ENCODE assay signal across 1 cellular context in the genomic region with DNA sequence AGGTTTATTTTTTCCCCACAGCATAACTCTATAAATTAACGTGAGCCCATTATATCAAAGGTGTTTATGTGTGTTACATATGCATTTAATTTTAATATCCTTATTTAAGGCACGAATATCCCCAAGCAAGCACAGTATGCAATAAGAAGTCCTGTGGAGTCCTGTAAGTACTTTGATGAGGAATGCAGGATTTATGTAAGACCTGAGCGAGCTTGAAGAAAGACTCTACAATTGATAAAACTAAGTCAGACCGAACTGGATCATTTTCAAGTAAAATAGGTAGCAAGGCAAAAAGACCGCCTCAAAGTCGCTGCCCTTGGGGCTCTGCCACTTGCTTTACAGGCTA.
TF ChIP-seq lines count a peak whose summit lies in the region.

No MANE protein-coding gene starts in this region.

TF ChIP-seq in IMR-90, 13 proteins besides CTCF, POLR2A, EP300 and RAD21:
- TF ChIP-seq, protein P1, sequence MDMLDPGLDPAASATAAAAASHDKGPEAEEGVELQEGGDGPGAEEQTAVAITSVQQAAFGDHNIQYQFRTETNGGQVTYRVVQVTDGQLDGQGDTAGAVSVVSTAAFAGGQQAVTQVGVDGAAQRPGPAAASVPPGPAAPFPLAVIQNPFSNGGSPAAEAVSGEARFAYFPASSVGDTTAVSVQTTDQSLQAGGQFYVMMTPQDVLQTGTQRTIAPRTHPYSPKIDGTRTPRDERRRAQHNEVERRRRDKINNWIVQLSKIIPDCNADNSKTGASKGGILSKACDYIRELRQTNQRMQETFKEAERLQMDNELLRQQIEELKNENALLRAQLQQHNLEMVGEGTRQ (IDR thresholded peaks at IDR 0.05; ENCODE audit: low read depth, low read length) = no peak
- TF ChIP-seq FOS (IDR thresholded peaks at IDR 0.05; ENCODE audit: low read depth, low read length) (no peak), MAZ (IDR thresholded peaks at IDR 0.05; ENCODE audit: borderline replicate concordance, low read depth, low read length) (0 out of 2 replicates have a peak, but pooled peaks have one; percentile 4), RCOR1 (IDR thresholded peaks at IDR 0.05; ENCODE audit: insufficient replicate concordance, low read length) (no peak), RFX5 (IDR thresholded peaks at IDR 0.05; ENCODE audit: low read depth, low read length) (no peak), CHD1 (IDR thresholded peaks at IDR 0.05; ENCODE audit: low read depth, low read length) (no peak), NFE2L2 (IDR thresholded peaks at IDR 0.05; ENCODE audit: low read depth, low read length) (no peak)
- TF ChIP-seq, protein P2, sequence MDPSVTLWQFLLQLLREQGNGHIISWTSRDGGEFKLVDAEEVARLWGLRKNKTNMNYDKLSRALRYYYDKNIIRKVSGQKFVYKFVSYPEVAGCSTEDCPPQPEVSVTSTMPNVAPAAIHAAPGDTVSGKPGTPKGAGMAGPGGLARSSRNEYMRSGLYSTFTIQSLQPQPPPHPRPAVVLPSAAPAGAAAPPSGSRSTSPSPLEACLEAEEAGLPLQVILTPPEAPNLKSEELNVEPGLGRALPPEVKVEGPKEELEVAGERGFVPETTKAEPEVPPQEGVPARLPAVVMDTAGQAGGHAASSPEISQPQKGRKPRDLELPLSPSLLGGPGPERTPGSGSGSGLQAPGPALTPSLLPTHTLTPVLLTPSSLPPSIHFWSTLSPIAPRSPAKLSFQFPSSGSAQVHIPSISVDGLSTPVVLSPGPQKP (IDR thresholded peaks at IDR 0.05; ENCODE audit: borderline replicate concordance, low read depth, low read length) = no peak
TF ChIP-seq in IMR-90: peak in this region for 1.
